In genomic region chr2:232667989-232668583, GRCh38 we compare ENCODE assay signal across 12 cellular contexts. TPM values are rescaled to one million over a fixed set of nuclear protein-coding genes. Genes with fewer than 3 reads are reported as not detected.
DNase-seq lines count a peak whose midpoint lies in the region; ATAC-seq and TF ChIP-seq lines count a peak whose summit lies in the region.
"Had no signal": no experiment of that assay in that cellular context is flagged by ENCODE, and none has a peak within 500 bp of the region (broad histone marks: within the 10 kb centered on the region; RNA-seq: fewer than 3 reads in every experiment).

No MANE protein-coding gene starts in this region.

- no peaks in the 10 kb centered on the region for H3K9me3 ChIP-seq in aorta (ENCODE audit: control insufficient read depth, low read length)
- H3K9me3 ChIP-seq: A549, esophagus squamous epithelium had no signal

- H3K36me3 ChIP-seq in aorta (ENCODE audit: control insufficient read depth in 1 of 2, insufficient read depth in 2 of 2, low read length in 1 of 2), result peaks cover 0 to 11% of the 10 kb centered on the region in 2 donors
- H3K36me3 ChIP-seq: esophagus squamous epithelium had no signal

- intact Hi-C loops in aorta (cut with DNase I), result loop anchor here (2.0 to 5.0 kb wide), 4 partner anchors 33 to 57 kb away; partner anchors contain the start of gene EFHD1 (in 1 of the 2)

- no peaks in the 10 kb centered on the region for H3K4me1 ChIP-seq in aorta (ENCODE audit: control insufficient read depth in 1 of 2, insufficient read depth in 2 of 2, low read length in 2 of 2)
- H3K4me1 ChIP-seq: esophagus squamous epithelium had no signal

- 13 to 19% methylated on average over 10 of the region's 10 CpGs for WGBS in aorta, 2 donors

- no peaks in the 10 kb centered on the region for H3K27me3 ChIP-seq in aorta (ENCODE audit: control insufficient read depth in 1 of 2, insufficient read depth in 2 of 2, low read length in 1 of 2)
- H3K27me3 ChIP-seq: esophagus squamous epithelium had no signal

- peak overlapping the region; percentile 35 for H3K4me3 ChIP-seq in coronary artery
- H3K4me3 ChIP-seq in aorta (ENCODE audit: low read length in 2 of 2), result no peak overlapping the region
- H3K4me3 ChIP-seq: A549, esophagus squamous epithelium, skin epidermis had no signal

- peak; percentile 52 for ATAC-seq in aorta (ENCODE audit: low FRiP score)
- ATAC-seq in GM18502 (IDR thresholded peaks at IDR 0.05; ENCODE audit: poor library complexity, unreplicated experiment), result no peak
- no peak for ATAC-seq in HG02763 (IDR thresholded peaks at IDR 0.05; ENCODE audit: unreplicated experiment)

- H3K27ac ChIP-seq in coronary artery, result peak overlapping the region; percentile 67 to 79
- peak overlapping the region; percentile 8 to 53 for H3K27ac ChIP-seq in aorta (ENCODE audit: low read depth in 1 of 2, low read length in 2 of 2)
- H3K27ac ChIP-seq: A549, esophagus squamous epithelium, skin epidermis had no signal

- peak; percentile 48 for DNase-seq in NCI-H345 (lab: John Stamatoyannopoulos, UW)
- no peak for DNase-seq in NCI-H345 treated with DMSO at 0.1 percent for 48 hours (lab: John Stamatoyannopoulos, UW; ENCODE audit: unreplicated experiment)
- DNase-seq in coronary artery (ENCODE audit: low spot score), result no peak
- DNase-seq in myocyte (ENCODE audit: low read depth), result peak; percentile 80
- no peak for DNase-seq in aorta
- no peak for DNase-seq in NCI-H2227 (lab: John Stamatoyannopoulos, UW; ENCODE audit: unreplicated experiment)
- DNase-seq: activated B cell treated with CpG ODN at 0.5 μM for 24 hours, esophagus squamous epithelium had no signal

- no peak for TF ChIP-seq CTCF in coronary artery (IDR thresholded peaks at IDR 0.05)

RNA-seq across cellular contexts. Expression of gene GIGYF2, which starts 29.0 kb away (rescaled TPM):
- total RNA-seq in myocyte (63.3 and 67.8 TPM in 2 replicates), aorta (100 to 1,000 TPM in 1 of 2 donors, 10 to 100 TPM in 1; 74.0 to 100 TPM)
- polyA plus RNA-seq in myocyte (2012), result 26.2 TPM
- polyA plus RNA-seq in aorta, result 10 to 100 TPM; 13.3 to 13.4 TPM

RNA-seq across cellular contexts. Expression of gene EFHD1, which starts 34.7 kb away (rescaled TPM):
- total RNA-seq in myocyte, result 0.29 TPM in 1 of 2 replicates, not detected in the other
- polyA plus RNA-seq in myocyte (2012), result 0.72 TPM
- total RNA-seq in aorta, result 100 to 1,000 TPM in 1 of 2 donors, 10 to 100 TPM in 1; 85.8 to 236 TPM
- polyA plus RNA-seq in aorta, result 100 to 1,000 TPM; 135 to 146 TPM
- total RNA-seq: activated B cell treated with CpG ODN at 0.5 μM for 24 hours had no signal

Comparison
In these comparisons a context has a peak if more than half of its experiments do, and no peak if none do; other contexts are left out.
1. DNase-seq: peak in NCI-H345 (single experiment) and myocyte (single experiment); none in NCI-H345 treated with DMSO at 0.1 percent for 48 hours (single experiment), coronary artery (single experiment), aorta (0 of 2) and NCI-H2227 (single experiment).
2. RNA of gene EFHD1, which starts 34.7 kb away (total RNA-seq): 85.8 to 236 TPM in aorta; 0.29 TPM in myocyte; every median in the first group is over 10 times any median in the second.